ENCODE assay signal across 21 cellular contexts in genomic region chrX:312621-313331, GRCh38. TPM values are rescaled to one million over a fixed set of nuclear protein-coding genes. Genes with fewer than 3 reads are reported as not detected.
DNase-seq lines count a peak whose midpoint lies in the region; ATAC-seq lines count a peak whose summit lies in the region.
"Had no signal": no experiment of that assay in that cellular context is flagged by ENCODE, and none has a peak within 500 bp of the region (broad histone marks: within the 10 kb centered on the region; RNA-seq: fewer than 3 reads in every experiment).

No MANE protein-coding gene starts in this region.

- DNase-seq in activated naive CD4-positive, alpha-beta T cell treated with anti-CD3 and anti-CD28 coated beads, Interleukin-2, amount 50 U/mL, for 72 hours (ENCODE audit: low spot score in 2 of 2), result no peak
- DNase-seq in activated naive CD4-positive, alpha-beta T cell treated with anti-CD3 and anti-CD28 coated beads, Interleukin-2, amount 50 U/mL, for 16 hours, result no peak
- peak in 2 of 3 donors; percentile 44 to 61 for DNase-seq in right cardiac atrium
- no peak for DNase-seq in naive thymus-derived CD4-positive, alpha-beta T cell
- no peak for DNase-seq in stimulated activated effector memory CD8-positive, alpha-beta T cell treated with anti-CD3 and anti-CD28 coated beads, Interleukin-12 subunit alpha, Interleukin-12 subunit beta, amount 100 ng/mL, for 72 hours (ENCODE audit: low spot score in 2 of 2)
- no peak for DNase-seq in activated CD4-positive, alpha-beta memory T cell treated with anti-CD3 and anti-CD28 coated beads, Interleukin-2, amount 10 ng/mL, durations not matched to agents 7 days and 5 days
- no peak for DNase-seq in ecto neural progenitor cell (ENCODE audit: low spot score)
- DNase-seq in activated CD4-positive, alpha-beta T cell treated with anti-CD3 and anti-CD28 coated beads, Interleukin-2, amount 10 ng/mL, durations not matched to agents 7 days and 5 days, result no peak
- DNase-seq: DMS153, GF-D8, H7, HFFc6, Karpas-422, NCI-H1048, NCI-H1694, NCI-H2081 treated with DMSO at 0.1 percent for 48 hours, Peyer's patch, SHP77 had no signal

- CTCF ChIA-PET in naive thymus-derived CD4-positive, alpha-beta T cell (lab: Charles Lee), result no interaction called here
- CTCF ChIA-PET in activated CD4-positive, alpha-beta memory T cell treated with anti-CD3 and anti-CD28 coated beads, Interleukin-2, amount 10 ng/mL, durations not matched to agents 7 days and 5 days (lab: Charles Lee), result no interaction called here
- CTCF ChIA-PET in activated CD4-positive, alpha-beta T cell treated with anti-CD3 and anti-CD28 coated beads, Interleukin-2, amount 10 ng/mL, durations not matched to agents 7 days and 5 days (lab: Charles Lee), result no interaction called here

- no peaks in the 10 kb centered on the region for H3K9me3 ChIP-seq in right cardiac atrium (ENCODE audit: control insufficient read depth, low read length)
- H3K9me3 ChIP-seq in naive thymus-derived CD4-positive, alpha-beta T cell (ENCODE audit: control insufficient read depth in 2 of 3, low read length in 3 of 3), result no peaks in the 10 kb centered on the region
- H3K9me3 ChIP-seq: Peyer's patch had no signal

- no peaks in the 10 kb centered on the region for H3K27me3 ChIP-seq in right cardiac atrium (ENCODE audit: control insufficient read depth, insufficient read depth)
- no peaks in the 10 kb centered on the region for H3K27me3 ChIP-seq in naive thymus-derived CD4-positive, alpha-beta T cell (ENCODE audit: control insufficient read depth in 2 of 2, insufficient read depth in 2 of 2, low read length in 2 of 2)
- H3K27me3 ChIP-seq: Peyer's patch had no signal

- ATAC-seq in activated naive CD4-positive, alpha-beta T cell treated with anti-CD3 and anti-CD28 coated beads, Interleukin-2, amount 50 U/mL, for 72 hours, result no peak
- ATAC-seq in right cardiac atrium, result no peak
- peak; percentile 17 for ATAC-seq in naive thymus-derived CD4-positive, alpha-beta T cell
- ATAC-seq in stimulated activated effector memory CD8-positive, alpha-beta T cell treated with anti-CD3 and anti-CD28 coated beads, Interleukin-12 subunit alpha, Interleukin-12 subunit beta, amount 100 ng/mL, for 72 hours, result no peak

- H3K36me3 Mint-ChIP-seq in activated naive CD4-positive, alpha-beta T cell treated with anti-CD3 and anti-CD28 coated beads, Interleukin-2, amount 50 U/mL, for 72 hours, result peaks cover 0 to 13% of the 10 kb centered on the region in 2 donors
- peaks cover 11 to 28% (median 15%) of the 10 kb centered on the region in 5 donors for H3K36me3 Mint-ChIP-seq in naive thymus-derived CD4-positive, alpha-beta T cell
- H3K36me3 Mint-ChIP-seq in stimulated activated effector memory CD8-positive, alpha-beta T cell treated with anti-CD3 and anti-CD28 coated beads, Interleukin-12 subunit alpha, Interleukin-12 subunit beta, amount 100 ng/mL, for 72 hours, result peaks cover 36% of the 10 kb centered on the region
- peaks cover 40% of the 10 kb centered on the region for H3K36me3 Mint-ChIP-seq in activated CD4-positive, alpha-beta memory T cell treated with anti-CD3 and anti-CD28 coated beads, Interleukin-2, amount 10 ng/mL, durations not matched to agents 7 days and 5 days (ENCODE audit: low read depth)
- H3K36me3 Mint-ChIP-seq in activated CD4-positive, alpha-beta T cell treated with anti-CD3 and anti-CD28 coated beads, Interleukin-2, amount 10 ng/mL, durations not matched to agents 7 days and 5 days (ENCODE audit: low read depth), result peaks cover 34% of the 10 kb centered on the region

- intact Hi-C loops in right cardiac atrium (cut with DNase I), result no loop called here
- intact Hi-C loops in naive thymus-derived CD4-positive, alpha-beta T cell (cut with micrococcal nuclease), result no loop called here

- POLR2A ChIA-PET in naive thymus-derived CD4-positive, alpha-beta T cell (lab: Charles Lee), result no interaction called here
- POLR2A ChIA-PET in activated CD4-positive, alpha-beta memory T cell treated with anti-CD3 and anti-CD28 coated beads, Interleukin-2, amount 10 ng/mL, durations not matched to agents 7 days and 5 days (lab: Charles Lee), result no interaction called here
- POLR2A ChIA-PET in activated CD4-positive, alpha-beta T cell treated with anti-CD3 and anti-CD28 coated beads, Interleukin-2, amount 10 ng/mL, durations not matched to agents 7 days and 5 days (lab: Charles Lee), result no interaction called here

- peaks cover 8 to 77% (median 20%) of the 10 kb centered on the region in 3 experiments for H3K36me3 ChIP-seq in naive thymus-derived CD4-positive, alpha-beta T cell (ENCODE audit: control insufficient read depth in 2 of 3, insufficient read depth in 3 of 3, low read length in 3 of 3)

- H3K27ac ChIP-seq in right cardiac atrium (ENCODE audit: low read length), result no peak overlapping the region
- no peak overlapping the region for H3K27ac ChIP-seq in naive thymus-derived CD4-positive, alpha-beta T cell (ENCODE audit: low read depth, low read length)
- H3K27ac ChIP-seq: Peyer's patch had no signal

- no peak overlapping the region for H3K4me3 Mint-ChIP-seq in naive thymus-derived CD4-positive, alpha-beta T cell
- no peak overlapping the region for H3K4me3 Mint-ChIP-seq in stimulated activated effector memory CD8-positive, alpha-beta T cell treated with anti-CD3 and anti-CD28 coated beads, Interleukin-12 subunit alpha, Interleukin-12 subunit beta, amount 100 ng/mL, for 72 hours
- H3K4me3 Mint-ChIP-seq in activated CD4-positive, alpha-beta memory T cell treated with anti-CD3 and anti-CD28 coated beads, Interleukin-2, amount 10 ng/mL, durations not matched to agents 7 days and 5 days, result no peak overlapping the region
- H3K4me3 Mint-ChIP-seq in activated CD4-positive, alpha-beta T cell treated with anti-CD3 and anti-CD28 coated beads, Interleukin-2, amount 10 ng/mL, durations not matched to agents 7 days and 5 days, result no peak overlapping the region
- H3K4me3 Mint-ChIP-seq: B cell, HFFc6 had no signal

- H3K4me1 ChIP-seq in right cardiac atrium (ENCODE audit: control insufficient read depth, insufficient read depth, low read length), result no peaks in the 10 kb centered on the region
- H3K4me1 ChIP-seq in naive thymus-derived CD4-positive, alpha-beta T cell (ENCODE audit: control insufficient read depth in 2 of 2, insufficient read depth in 2 of 2, low read length in 2 of 2), result peaks cover 4 to 13% of the 10 kb centered on the region in 2 donors
- H3K4me1 ChIP-seq: Peyer's patch had no signal

- peaks cover under 1 to 8% (median 1%) of the 10 kb centered on the region in 7 donors for H3K4me1 Mint-ChIP-seq in naive thymus-derived CD4-positive, alpha-beta T cell
- peaks cover 2% of the 10 kb centered on the region for H3K4me1 Mint-ChIP-seq in stimulated activated effector memory CD8-positive, alpha-beta T cell treated with anti-CD3 and anti-CD28 coated beads, Interleukin-12 subunit alpha, Interleukin-12 subunit beta, amount 100 ng/mL, for 72 hours
- peaks cover 6% of the 10 kb centered on the region for H3K4me1 Mint-ChIP-seq in activated CD4-positive, alpha-beta memory T cell treated with anti-CD3 and anti-CD28 coated beads, Interleukin-2, amount 10 ng/mL, durations not matched to agents 7 days and 5 days
- peaks cover 10% of the 10 kb centered on the region for H3K4me1 Mint-ChIP-seq in activated CD4-positive, alpha-beta T cell treated with anti-CD3 and anti-CD28 coated beads, Interleukin-2, amount 10 ng/mL, durations not matched to agents 7 days and 5 days

- WGBS in right cardiac atrium, result 96% methylated on average over 54 of the region's 54 CpGs

- H3K4me3 ChIP-seq in right cardiac atrium (ENCODE audit: low read length), result no peak overlapping the region
- no peak overlapping the region for H3K4me3 ChIP-seq in naive thymus-derived CD4-positive, alpha-beta T cell (ENCODE audit: low read length)
- H3K4me3 ChIP-seq: Peyer's patch had no signal

- peak overlapping the region; percentile 81 to 88 for H3K27ac Mint-ChIP-seq in activated naive CD4-positive, alpha-beta T cell treated with anti-CD3 and anti-CD28 coated beads, Interleukin-2, amount 50 U/mL, for 72 hours
- no peak overlapping the region for H3K27ac Mint-ChIP-seq in naive thymus-derived CD4-positive, alpha-beta T cell
- H3K27ac Mint-ChIP-seq in stimulated activated effector memory CD8-positive, alpha-beta T cell treated with anti-CD3 and anti-CD28 coated beads, Interleukin-12 subunit alpha, Interleukin-12 subunit beta, amount 100 ng/mL, for 72 hours, result peak overlapping the region; percentile 63
- H3K27ac Mint-ChIP-seq in activated CD4-positive, alpha-beta memory T cell treated with anti-CD3 and anti-CD28 coated beads, Interleukin-2, amount 10 ng/mL, durations not matched to agents 7 days and 5 days, result no peak overlapping the region
- H3K27ac Mint-ChIP-seq in activated CD4-positive, alpha-beta T cell treated with anti-CD3 and anti-CD28 coated beads, Interleukin-2, amount 10 ng/mL, durations not matched to agents 7 days and 5 days, result no peak overlapping the region
- H3K27ac Mint-ChIP-seq: B cell, HFFc6 had no signal

- H3K9me3 Mint-ChIP-seq in activated naive CD4-positive, alpha-beta T cell treated with anti-CD3 and anti-CD28 coated beads, Interleukin-2, amount 50 U/mL, for 72 hours, result no peaks in the 10 kb centered on the region
- H3K9me3 Mint-ChIP-seq in naive thymus-derived CD4-positive, alpha-beta T cell, result no peaks in the 10 kb centered on the region
- H3K9me3 Mint-ChIP-seq in stimulated activated effector memory CD8-positive, alpha-beta T cell treated with anti-CD3 and anti-CD28 coated beads, Interleukin-12 subunit alpha, Interleukin-12 subunit beta, amount 100 ng/mL, for 72 hours, result no peaks in the 10 kb centered on the region
- no peaks in the 10 kb centered on the region for H3K9me3 Mint-ChIP-seq in activated CD4-positive, alpha-beta memory T cell treated with anti-CD3 and anti-CD28 coated beads, Interleukin-2, amount 10 ng/mL, durations not matched to agents 7 days and 5 days
- H3K9me3 Mint-ChIP-seq in activated CD4-positive, alpha-beta T cell treated with anti-CD3 and anti-CD28 coated beads, Interleukin-2, amount 10 ng/mL, durations not matched to agents 7 days and 5 days, result no peaks in the 10 kb centered on the region
- H3K9me3 Mint-ChIP-seq: IgD-negative memory B cell had no signal

- H3K27me3 Mint-ChIP-seq in naive thymus-derived CD4-positive, alpha-beta T cell, result no peaks in the 10 kb centered on the region
- H3K27me3 Mint-ChIP-seq in activated CD4-positive, alpha-beta memory T cell treated with anti-CD3 and anti-CD28 coated beads, Interleukin-2, amount 10 ng/mL, durations not matched to agents 7 days and 5 days, result no peaks in the 10 kb centered on the region
- no peaks in the 10 kb centered on the region for H3K27me3 Mint-ChIP-seq in activated CD4-positive, alpha-beta T cell treated with anti-CD3 and anti-CD28 coated beads, Interleukin-2, amount 10 ng/mL, durations not matched to agents 7 days and 5 days
- H3K27me3 Mint-ChIP-seq: B cell; CD4-positive, alpha-beta memory T cell; IgD-negative memory B cell had no signal

RNA-seq across cellular contexts. Expression of gene GTPBP6, which starts 5.8 kb away (rescaled TPM):
- total RNA-seq in activated naive CD4-positive, alpha-beta T cell treated with anti-CD3 and anti-CD28 coated beads, Interleukin-2, amount 50 U/mL, for 72 hours, result 10 to 100 TPM; 57.1 to 61.6 TPM
- total RNA-seq in right cardiac atrium, result 10 to 100 TPM; 48.4 to 57.6 (median 54.8) TPM
- polyA plus RNA-seq in right cardiac atrium, result 59.0 TPM
- 10 to 100 TPM; 52.1 to 95.2 (median 75.1) TPM for total RNA-seq in naive thymus-derived CD4-positive, alpha-beta T cell
- polyA plus RNA-seq in naive thymus-derived CD4-positive, alpha-beta T cell, result 10 to 100 TPM; 38.9 to 68.0 TPM
- total RNA-seq in activated CD4-positive, alpha-beta memory T cell treated with anti-CD3 and anti-CD28 coated beads, Interleukin-2, amount 10 ng/mL, durations not matched to agents 7 days and 5 days, result 10 to 100 TPM; 46.2 to 46.7 TPM
- 10 to 100 TPM; 48.5 to 52.1 TPM for total RNA-seq in activated CD4-positive, alpha-beta T cell treated with anti-CD3 and anti-CD28 coated beads, Interleukin-2, amount 10 ng/mL, durations not matched to agents 7 days and 5 days

RNA-seq across cellular contexts. Expression of gene PLCXD1, which starts 31.6 kb away (rescaled TPM):
- total RNA-seq in activated naive CD4-positive, alpha-beta T cell treated with anti-CD3 and anti-CD28 coated beads, Interleukin-2, amount 50 U/mL, for 72 hours, result 100 to 1,000 TPM in 1 of 2 donors, 10 to 100 TPM in 1; 61.4 to 118 TPM
- total RNA-seq in right cardiac atrium, result 1 to 10 TPM; 2.1 to 9.0 (median 4.7) TPM
- 3.6 TPM for polyA plus RNA-seq in right cardiac atrium
- total RNA-seq in naive thymus-derived CD4-positive, alpha-beta T cell, result 10 to 100 TPM; 18.2 to 51.1 (median 40.6) TPM
- polyA plus RNA-seq in naive thymus-derived CD4-positive, alpha-beta T cell, result 1 to 10 TPM; 3.2 to 8.4 TPM
- 10 to 100 TPM; 34.5 to 35.5 TPM for total RNA-seq in activated CD4-positive, alpha-beta memory T cell treated with anti-CD3 and anti-CD28 coated beads, Interleukin-2, amount 10 ng/mL, durations not matched to agents 7 days and 5 days
- 10 to 100 TPM; 60.1 to 63.4 TPM for total RNA-seq in activated CD4-positive, alpha-beta T cell treated with anti-CD3 and anti-CD28 coated beads, Interleukin-2, amount 10 ng/mL, durations not matched to agents 7 days and 5 days

Comparison
In these comparisons a context has a peak if more than half of its experiments do, and no peak if none do; other contexts are left out.
1. DNase-seq: peak in right cardiac atrium (2 of 3); none in activated naive CD4-positive, alpha-beta T cell treated with anti-CD3 and anti-CD28 coated beads, Interleukin-2, amount 50 U/mL, for 72 hours (0 of 2), activated naive CD4-positive, alpha-beta T cell treated with anti-CD3 and anti-CD28 coated beads, Interleukin-2, amount 50 U/mL, for 16 hours (single experiment), naive thymus-derived CD4-positive, alpha-beta T cell (0 of 9), stimulated activated effector memory CD8-positive, alpha-beta T cell treated with anti-CD3 and anti-CD28 coated beads, Interleukin-12 subunit alpha, Interleukin-12 subunit beta, amount 100 ng/mL, for 72 hours (0 of 2), activated CD4-positive, alpha-beta memory T cell treated with anti-CD3 and anti-CD28 coated beads, Interleukin-2, amount 10 ng/mL, durations not matched to agents 7 days and 5 days (single experiment), ecto neural progenitor cell (single experiment) and activated CD4-positive, alpha-beta T cell treated with anti-CD3 and anti-CD28 coated beads, Interleukin-2, amount 10 ng/mL, durations not matched to agents 7 days and 5 days (single experiment).
2. H3K27ac Mint-ChIP-seq: peak in activated naive CD4-positive, alpha-beta T cell treated with anti-CD3 and anti-CD28 coated beads, Interleukin-2, amount 50 U/mL, for 72 hours (2 of 2) and stimulated activated effector memory CD8-positive, alpha-beta T cell treated with anti-CD3 and anti-CD28 coated beads, Interleukin-12 subunit alpha, Interleukin-12 subunit beta, amount 100 ng/mL, for 72 hours (single experiment); none in naive thymus-derived CD4-positive, alpha-beta T cell (0 of 9), activated CD4-positive, alpha-beta memory T cell treated with anti-CD3 and anti-CD28 coated beads, Interleukin-2, amount 10 ng/mL, durations not matched to agents 7 days and 5 days (single experiment) and activated CD4-positive, alpha-beta T cell treated with anti-CD3 and anti-CD28 coated beads, Interleukin-2, amount 10 ng/mL, durations not matched to agents 7 days and 5 days (single experiment).